In genomic region chr17:57927048-57927723, GRCh38 we compare ENCODE assay signal across 9 cellular contexts. TPM values are rescaled to one million over a fixed set of nuclear protein-coding genes. Genes with fewer than 3 reads are reported as not detected.
A peak's percentile ranks its signal among the peaks of the same experiment; 100 is the strongest.
DNase-seq lines count a peak whose midpoint lies in the region; TF ChIP-seq lines count a peak whose summit lies in the region.
"Had no signal": no experiment of that assay in that cellular context is flagged by ENCODE, and none has a peak within 500 bp of the region (broad histone marks: within the 10 kb centered on the region; RNA-seq: fewer than 3 reads in every experiment).

No MANE protein-coding gene starts in this region.

- H3K4me3 Mint-ChIP-seq in brain = peak overlapping the region; percentile 46 to 66 (median 55)
- H3K4me3 Mint-ChIP-seq: B cell had no signal

- peak overlapping the region; percentile 61 to 97 (median 94) for H3K27ac Mint-ChIP-seq in brain
- H3K27ac Mint-ChIP-seq: B cell had no signal

- H3K27me3 ChIP-seq in layer of hippocampus (ENCODE audit: control insufficient read depth, insufficient read depth, low read length) (no peaks in the 10 kb centered on the region), ascending aorta (no peaks in the 10 kb centered on the region)

- peak overlapping the region; percentile 95 for H3K27ac ChIP-seq in layer of hippocampus (ENCODE audit: low read depth, low read length)
- H3K27ac ChIP-seq in ascending aorta = no peak overlapping the region

- peaks cover 0 to 24% of the 10 kb centered on the region in 2 donors for H3K4me1 ChIP-seq in ascending aorta

- TF ChIP-seq CTCF in brain (conservative IDR thresholded peaks at IDR 0.05) (no peak), ascending aorta (IDR thresholded peaks at IDR 0.05) (no peak)

- no peaks in the 10 kb centered on the region for H3K9me3 ChIP-seq in ascending aorta

- H3K36me3 Mint-ChIP-seq in brain = peaks cover 5% of the 10 kb centered on the region

- H3K36me3 ChIP-seq in ascending aorta = no peaks in the 10 kb centered on the region

- no peaks in the 10 kb centered on the region for H3K9me3 Mint-ChIP-seq in brain

- no peaks in the 10 kb centered on the region for H3K27me3 Mint-ChIP-seq in brain

- H3K4me1 Mint-ChIP-seq in brain = peaks cover 95% of the 10 kb centered on the region

- intact Hi-C loops in ascending aorta (cut with DNase I) = no loop called here

- DNase-seq in SIG-M5 treated with dmso at 0.1 percent for 504 hours (lab: John Stamatoyannopoulos, UW; ENCODE audit: unreplicated experiment) (peak; percentile 23), SIG-M5 (lab: John Stamatoyannopoulos, UW) (no peak), NOMO-1 (lab: John Stamatoyannopoulos, UW; ENCODE audit: unreplicated experiment in 2 of 2) (no peak), ascending aorta (ENCODE audit: low spot score in 2 of 2) (no peak), cortex of kidney (lab: John Stamatoyannopoulos, UW) (no peak)
- no peak for DNase-seq in activated CD8-positive, alpha-beta memory T cell treated with anti-CD3 and anti-CD28 coated beads for 24 hours

- no peak overlapping the region for H3K4me3 ChIP-seq in ascending aorta

RNA-seq across cellular contexts. Expression of gene CUEDC1, which starts 28.0 kb away (rescaled TPM):
- 97.8 TPM for polyA plus RNA-seq in brain (ENCODE audit: insufficient read depth, low read depth, low replicate concordance)
- total RNA-seq in ascending aorta = 76.1 TPM
- total RNA-seq: B cell had no signal
